13 cellular contexts compared by ENCODE assay signal in the genomic region with DNA sequence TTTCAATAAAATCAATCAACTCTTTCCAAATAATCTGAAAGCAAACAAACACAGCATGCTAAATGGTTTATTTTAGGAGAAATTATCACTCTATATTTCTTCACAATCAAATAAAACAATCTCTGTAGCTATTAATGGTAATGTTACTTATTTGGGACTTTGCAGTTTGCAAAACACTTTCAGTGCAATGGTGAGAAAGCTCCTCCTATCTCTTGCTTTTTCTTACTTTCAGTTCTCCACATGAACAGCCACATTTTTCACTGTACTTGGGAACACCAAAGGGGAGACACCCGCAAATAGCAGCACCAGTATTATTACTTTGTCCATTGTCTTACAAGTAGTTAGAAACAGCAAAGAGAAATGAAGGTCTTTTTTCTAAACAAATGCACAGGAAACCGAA.
A peak's percentile ranks its signal among the peaks of the same experiment; 100 is the strongest.
DNase-seq lines count a peak whose midpoint lies in the region; ATAC-seq and TF ChIP-seq lines count a peak whose summit lies in the region.
"Had no signal": no experiment of that assay in that cellular context is flagged by ENCODE, and none has a peak within 500 bp of the region (broad histone marks: within the 10 kb centered on the region; RNA-seq: fewer than 3 reads in every experiment).

No MANE protein-coding gene starts in this region.

- DNase-seq in right atrium auricular region (ENCODE audit: low spot score): no peak
- no peak for DNase-seq in Right ventricle myocardium inferior (ENCODE audit: missing footprints)
- DNase-seq in caudate nucleus (lab: John Stamatoyannopoulos, UW): no peak
- DNase-seq in mesothelial cell of epicardium (ENCODE audit: low spot score in 2 of 2, unreplicated experiment in 2 of 2): no peak
- DNase-seq in transverse colon: no peak
- DNase-seq in GM20000 (ENCODE audit: low spot score): no peak
- DNase-seq: activated CD8-positive, alpha-beta memory T cell treated with anti-CD3 and anti-CD28 coated beads for 24 hours; activated effector memory CD4-positive, alpha-beta T cell treated with Interleukin-2 at 50 U/mL for 16 hours; effector memory CD4-positive, alpha-beta T cell; MG63 had no signal

- ATAC-seq in Right ventricle myocardium inferior (no peak), HG03039 (IDR thresholded peaks at IDR 0.05; ENCODE audit: unreplicated experiment) (no peak), GM21367 (IDR thresholded peaks at IDR 0.05; ENCODE audit: unreplicated experiment) (no peak)
- ATAC-seq: HCT116 had no signal

- in situ Hi-C loops in transverse colon (cut with MboI; ENCODE audit: low pct_ligation_motif_present in 1 of 4, low pct_unique_long_range_greater_than_20kb in 1 of 4, low sequenced_read_pairs in 3 of 4): no loop called here

- H3K9me3 ChIP-seq in right atrium auricular region: no peaks in the 10 kb centered on the region
- no peaks in the 10 kb centered on the region for H3K9me3 ChIP-seq in transverse colon
- H3K9me3 ChIP-seq: MG63 had no signal

- peak overlapping the region; percentile 43 for H3K27ac Mint-ChIP-seq in mesothelial cell of epicardium

- no peak for TF ChIP-seq EP300 in transverse colon (IDR thresholded peaks at IDR 0.05; ENCODE audit: low read depth)

- H3K36me3 ChIP-seq in right atrium auricular region (peaks cover 21% of the 10 kb centered on the region), transverse colon (no peaks in the 10 kb centered on the region)

- TF ChIP-seq CTCF in right atrium auricular region (IDR thresholded peaks at IDR 0.05) (no peak), mesothelial cell of epicardium (IDR thresholded peaks at IDR 0.05; ENCODE audit: unreplicated experiment) (no peak), transverse colon (IDR thresholded peaks at IDR 0.05) (no peak), GM20000 (IDR thresholded peaks at IDR 0.05; ENCODE audit: extremely low read depth, missing control alignments) (no peak)

- H3K27me3 Mint-ChIP-seq in mesothelial cell of epicardium (ENCODE audit: low read depth): no peaks in the 10 kb centered on the region

- H3K4me3 Mint-ChIP-seq in mesothelial cell of epicardium: no peak overlapping the region

- H3K4me3 ChIP-seq in right atrium auricular region (no peak overlapping the region), transverse colon (no peak overlapping the region)
- H3K4me3 ChIP-seq: MG63 had no signal

- H3K27me3 ChIP-seq in right atrium auricular region (no peaks in the 10 kb centered on the region), transverse colon (no peaks in the 10 kb centered on the region)
- H3K27me3 ChIP-seq: MG63 had no signal

- 43 to 51% methylated on average over 2 of the region's 2 CpGs for WGBS in transverse colon (ENCODE audit: low coverage in 1 of 2), 2 donors

- H3K4me1 ChIP-seq in right atrium auricular region: peaks cover 0 to 32% of the 10 kb centered on the region in 2 donors
- H3K4me1 ChIP-seq in transverse colon: peaks cover 3 to 42% (median 6%) of the 10 kb centered on the region in 4 donors

- peaks cover 9% of the 10 kb centered on the region for H3K36me3 Mint-ChIP-seq in mesothelial cell of epicardium

- no peaks in the 10 kb centered on the region for H3K9me3 Mint-ChIP-seq in mesothelial cell of epicardium

- intact Hi-C loops in Right ventricle myocardium inferior (cut with DNase I) (no loop called here), transverse colon (cut with DNase I; ENCODE audit: low total_unique reads) (no loop called here)

- H3K4me1 Mint-ChIP-seq in mesothelial cell of epicardium: peaks cover 65% of the 10 kb centered on the region

- H3K27ac ChIP-seq in right atrium auricular region (peak overlapping the region; percentile 1 to 15), caudate nucleus (ENCODE audit: low read depth, low read length) (peak overlapping the region; percentile 7), transverse colon (peak overlapping the region; percentile 29 to 64 (median 50))

- TF ChIP-seq POLR2A in transverse colon (IDR thresholded peaks at IDR 0.05): no peak
